32 cellular contexts compared by ENCODE assay signal in genomic region chr6:25498510-25498909, GRCh38.
"Had no signal": no experiment of that assay in that cellular context is flagged by ENCODE, and none has a peak within 500 bp of the region (broad histone marks: within the 10 kb centered on the region; RNA-seq: fewer than 3 reads in every experiment).

No MANE protein-coding gene starts in this region.

- H3K9me3 ChIP-seq: adrenal gland, body of pancreas, MG63, SJSA1 had no signal

- H3K27ac ChIP-seq: adrenal gland, body of pancreas, SJSA1 had no signal

- H3K36me3 Mint-ChIP-seq: activated naive CD8-positive, alpha-beta T cell treated with anti-CD3 and anti-CD28 coated beads, Interleukin-2, amount 10 ng/mL, durations not matched to agents 7 days and 5 days had no signal

- H3K4me3 Mint-ChIP-seq: activated CD4-positive, alpha-beta T cell treated with anti-CD3 and anti-CD28 coated beads for 36 hours; activated CD4-positive, alpha-beta T cell treated with anti-CD3 and anti-CD28 coated beads, Interleukin-2, amount 10 ng/mL, durations not matched to agents 7 days and 5 days; activated CD8-positive, alpha-beta T cell treated with anti-CD3 and anti-CD28 coated beads, Interleukin-2, amount 10 ng/mL, durations not matched to agents 7 days and 5 days; activated naive CD4-positive, alpha-beta T cell treated with anti-CD3 and anti-CD28 coated beads, Interleukin-2, amount 50 U/mL, for 24 hours; activated naive CD8-positive, alpha-beta T cell treated with anti-CD3 and anti-CD28 coated beads, Interleukin-2, amount 10 ng/mL, durations not matched to agents 7 days and 5 days; activated T-cell treated with anti-CD3 and anti-CD28 coated beads, Interleukin-2, amount 50 U/mL, for 24 hours had no signal

- H3K9me3 Mint-ChIP-seq: activated CD4-positive, alpha-beta T cell treated with anti-CD3 and anti-CD28 coated beads, Interleukin-2, amount 10 ng/mL, durations not matched to agents 7 days and 5 days; activated naive CD4-positive, alpha-beta T cell treated with anti-CD3 and anti-CD28 coated beads, Interleukin-2, amount 50 U/mL, for 24 hours; activated naive CD8-positive, alpha-beta T cell treated with anti-CD3 and anti-CD28 coated beads, Interleukin-2, amount 10 ng/mL, durations not matched to agents 7 days and 5 days; activated T-cell treated with anti-CD3 and anti-CD28 coated beads, Interleukin-2, amount 50 U/mL, for 24 hours; activated T-helper 2 cell treated with anti-CD3 and anti-CD28 coated beads, Interferon-gamma antibody, Interleukin-2, Interleukin-4, amounts not matched to agents 10 μg/mL and 5 μg/mL and 100 μg/mL, durations not matched to agents 14 hours and 24 hours and 36 hours had no signal

- H3K27me3 ChIP-seq: adrenal gland, body of pancreas, MG63, SJSA1 had no signal

- ATAC-seq: activated CD4-positive, alpha-beta T cell treated with anti-CD3 and anti-CD28 coated beads for 36 hours; activated CD4-positive, CD25-positive, alpha-beta regulatory T cell treated with anti-CD3 and anti-CD28 coated beads, Interleukin-2, amount 50 U/mL, for 24 hours; activated CD8-positive, alpha-beta T cell treated with anti-CD3 and anti-CD28 coated beads, Interleukin-2, amount 10 ng/mL, durations not matched to agents 7 days and 5 days; body of pancreas; Panc1; SK-N-SH treated with all-trans-retinoic acid at 6 μM for 48 hours had no signal

- DNase-seq: activated CD4-positive, alpha-beta T cell treated with anti-CD3 and anti-CD28 coated beads for 36 hours; activated CD4-positive, alpha-beta T cell treated with anti-CD3 and anti-CD28 coated beads, Interleukin-2, amount 10 ng/mL, durations not matched to agents 7 days and 5 days; activated CD4-positive, alpha-beta T cell treated with anti-CD3 and anti-CD28 coated beads, Interleukin-2, amount 50 U/mL, for 48 hours; activated CD8-positive, alpha-beta T cell treated with anti-CD3 and anti-CD28 coated beads, Interleukin-2, amount 10 ng/mL, durations not matched to agents 7 days and 5 days; activated gamma-delta T cell; activated naive CD4-positive, alpha-beta T cell treated with Interleukin-2 at 50 U/mL for 16 hours; activated naive CD8-positive, alpha-beta T cell treated with anti-CD3 and anti-CD28 coated beads, Interleukin-2, amount 10 ng/mL, durations not matched to agents 7 days and 5 days; activated T-cell treated with anti-CD3 and anti-CD28 coated beads, Interleukin-2, amount 50 U/mL, for 24 hours; adrenal gland; body of pancreas; caudate nucleus; cerebellar nuclear complex; Karpas-422; MG63; NCI-H1048; NCI-H1105 treated with DMSO at 0.1 percent for 48 hours; NCI-H1436 treated with DMSO at 0.1 percent for 48 hours; NCI-H1694 treated with DMSO at 0.1 percent for 48 hours; NCI-H2029; NCI-H345; NCI-H524 treated with DMSO at 0.1 percent for 48 hours; SHP77 treated with DMSO at 0.1 percent for 48 hours; SW 1271; T-helper 1 cell; T-helper 2 cell; T-helper 9 cell had no signal

- H3K27ac Mint-ChIP-seq: activated CD4-positive, alpha-beta T cell treated with anti-CD3 and anti-CD28 coated beads for 36 hours; activated CD4-positive, alpha-beta T cell treated with anti-CD3 and anti-CD28 coated beads, Interleukin-2, amount 10 ng/mL, durations not matched to agents 7 days and 5 days; activated CD8-positive, alpha-beta T cell treated with anti-CD3 and anti-CD28 coated beads, Interleukin-2, amount 10 ng/mL, durations not matched to agents 7 days and 5 days; activated naive CD4-positive, alpha-beta T cell treated with anti-CD3 and anti-CD28 coated beads, Interleukin-2, amount 50 U/mL, for 24 hours; activated naive CD8-positive, alpha-beta T cell treated with anti-CD3 and anti-CD28 coated beads, Interleukin-2, amount 10 ng/mL, durations not matched to agents 7 days and 5 days; activated T-cell treated with anti-CD3 and anti-CD28 coated beads, Interleukin-2, amount 50 U/mL, for 24 hours; activated T-helper 2 cell treated with anti-CD3 and anti-CD28 coated beads, Interferon-gamma antibody, Interleukin-2, Interleukin-4, amounts not matched to agents 10 μg/mL and 5 μg/mL and 100 μg/mL, durations not matched to agents 14 hours and 24 hours and 36 hours had no signal

- H3K4me1 ChIP-seq: adrenal gland, body of pancreas, SJSA1 had no signal

- H3K4me1 Mint-ChIP-seq: activated CD4-positive, alpha-beta T cell treated with anti-CD3 and anti-CD28 coated beads for 36 hours; activated CD4-positive, alpha-beta T cell treated with anti-CD3 and anti-CD28 coated beads, Interleukin-2, amount 10 ng/mL, durations not matched to agents 7 days and 5 days; activated naive CD4-positive, alpha-beta T cell treated with anti-CD3 and anti-CD28 coated beads, Interleukin-2, amount 50 U/mL, for 24 hours; activated naive CD8-positive, alpha-beta T cell treated with anti-CD3 and anti-CD28 coated beads, Interleukin-2, amount 10 ng/mL, durations not matched to agents 7 days and 5 days had no signal

- H3K27me3 Mint-ChIP-seq: activated CD4-positive, alpha-beta T cell treated with anti-CD3 and anti-CD28 coated beads for 36 hours; activated CD4-positive, alpha-beta T cell treated with anti-CD3 and anti-CD28 coated beads, Interleukin-2, amount 10 ng/mL, durations not matched to agents 7 days and 5 days; activated naive CD4-positive, alpha-beta T cell treated with anti-CD3 and anti-CD28 coated beads, Interleukin-2, amount 50 U/mL, for 24 hours; activated naive CD8-positive, alpha-beta T cell treated with anti-CD3 and anti-CD28 coated beads, Interleukin-2, amount 10 ng/mL, durations not matched to agents 7 days and 5 days; activated T-cell treated with anti-CD3 and anti-CD28 coated beads, Interleukin-2, amount 50 U/mL, for 24 hours had no signal
